Comparison of ENCODE assay signal across 12 cellular contexts in the genomic region with DNA sequence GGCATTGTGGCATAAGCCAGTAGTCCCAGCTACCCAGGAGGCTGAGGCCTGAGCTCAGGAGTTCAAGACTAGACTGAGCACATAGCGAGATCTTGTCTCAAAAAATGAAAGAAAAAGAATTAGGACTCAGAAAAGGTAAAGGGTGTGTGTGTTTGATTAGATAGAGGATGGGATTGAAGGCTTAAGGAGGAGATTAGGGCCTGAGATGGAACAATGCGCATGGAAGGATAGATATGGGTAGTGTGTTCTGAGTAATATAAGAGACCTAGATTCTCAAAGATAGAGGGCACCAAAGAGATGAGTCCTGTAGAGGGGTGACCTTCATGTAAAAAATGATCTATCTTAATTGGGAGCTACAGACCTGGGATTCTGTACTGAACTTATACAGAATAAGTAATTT. TPM values are rescaled to one million over a fixed set of nuclear protein-coding genes. Genes with fewer than 3 reads are reported as not detected.
DNase-seq lines count a peak whose midpoint lies in the region; ATAC-seq, FAIRE-seq and TF ChIP-seq lines count a peak whose summit lies in the region.
"Had no signal": no experiment of that assay in that cellular context is flagged by ENCODE, and none has a peak within 500 bp of the region (broad histone marks: within the 10 kb centered on the region; RNA-seq: fewer than 3 reads in every experiment).

No MANE protein-coding gene starts in this region.

- H3K4me2 ChIP-seq in DND-41 (ENCODE audit: insufficient read depth, low read length) (no peak overlapping the region), OCI-LY7 (ENCODE audit: low read length) (no peak overlapping the region)

- intact Hi-C loops in OCI-LY7 (cut with micrococcal nuclease; ENCODE audit: unreplicated experiment), result loop anchor here (5.0 kb wide), 1 partner anchor 103 kb away; a partner anchor contains a TSS

- H3K9ac ChIP-seq in DND-41 (ENCODE audit: low read depth, low read length), result no peak overlapping the region

- H3K27me3 ChIP-seq in DND-41 (ENCODE audit: insufficient read depth, low read length, poor library complexity) (no peaks in the 10 kb centered on the region), SJCRH30 (no peaks in the 10 kb centered on the region)
- H3K27me3 ChIP-seq: sigmoid colon had no signal

- no peak overlapping the region for H3K27ac ChIP-seq in DND-41 (ENCODE audit: low read length)
- no peak overlapping the region for H3K27ac ChIP-seq in OCI-LY7 (ENCODE audit: low read depth, low read length, poor library complexity, severe bottlenecking)
- H3K27ac ChIP-seq in SJCRH30, result no peak overlapping the region
- H3K27ac ChIP-seq: sigmoid colon had no signal

- H4K20me1 ChIP-seq in DND-41 (ENCODE audit: insufficient read depth, low read length), result no peaks in the 10 kb centered on the region
- no peaks in the 10 kb centered on the region for H4K20me1 ChIP-seq in OCI-LY7 (ENCODE audit: insufficient read depth, low read length)

- no TSS peak for BruUV-seq in OCI-LY7 (replicated peaks; lab: Mats Ljungman, UMichigan)

- H3K36me3 ChIP-seq in DND-41 (ENCODE audit: insufficient read depth, low read length) (no peaks in the 10 kb centered on the region), OCI-LY7 (ENCODE audit: insufficient read depth, low read length) (no peaks in the 10 kb centered on the region), SJCRH30 (no peaks in the 10 kb centered on the region)
- H3K36me3 ChIP-seq: sigmoid colon had no signal

- ATAC-seq in DND-41 (ENCODE audit: insufficient read depth, low read depth) (0 out of 3 replicates have a peak, but pooled peaks have one; percentile 26), GM19463 (IDR thresholded peaks at IDR 0.05; ENCODE audit: unreplicated experiment) (no peak)

- H3K4me1 ChIP-seq in DND-41 (ENCODE audit: insufficient read depth, low read length), result no peaks in the 10 kb centered on the region
- no peaks in the 10 kb centered on the region for H3K4me1 ChIP-seq in OCI-LY7 (ENCODE audit: insufficient read depth, low read length, poor library complexity, severe bottlenecking)
- peaks cover 16% of the 10 kb centered on the region; the same call in 1 of the 2 replicates for H3K4me1 ChIP-seq in SJCRH30

- H3K79me2 ChIP-seq in DND-41 (ENCODE audit: insufficient read depth, low read length), result no peaks in the 10 kb centered on the region
- no peaks in the 10 kb centered on the region for H3K79me2 ChIP-seq in OCI-LY7 (ENCODE audit: insufficient read depth, low read depth, low read length)

- H3K4me3 ChIP-seq in DND-41 (ENCODE audit: low read depth in 1 of 2, low read length in 2 of 2) (no peak overlapping the region), OCI-LY7 (ENCODE audit: low read depth, low read length, poor library complexity, severe bottlenecking) (no peak overlapping the region), choroid plexus epithelial cell (ENCODE audit: low read depth, low read length) (no peak overlapping the region), SJCRH30 (no peak overlapping the region)
- H3K4me3 ChIP-seq: sigmoid colon had no signal

- no peaks in the 10 kb centered on the region for H3K9me3 ChIP-seq in DND-41 (ENCODE audit: insufficient read depth, low read length, severe bottlenecking)
- H3K9me3 ChIP-seq in OCI-LY7 (ENCODE audit: low read length), result no peaks in the 10 kb centered on the region
- H3K9me3 ChIP-seq in SJCRH30 (replicated peaks), result no peaks in the 10 kb centered on the region
- H3K9me3 ChIP-seq: sigmoid colon had no signal

- no peak for FAIRE-seq in GM19239 (lab: Jason Lieb, UNC)

- H3K9me2 ChIP-seq in OCI-LY7 (ENCODE audit: insufficient read depth, low read length), result no peaks in the 10 kb centered on the region

- POLR2A ChIA-PET in OCI-LY7 (lab: Charles Lee), result interaction anchor here (0.6 to 1.7 kb wide), 6 partner anchors 16 to 187 kb away, joined by 3 to 7 read pairs (median 3); a partner anchor contains a TSS

- H2AFZ ChIP-seq in DND-41 (ENCODE audit: low read depth, low read length), result no peak overlapping the region
- H2AFZ ChIP-seq in OCI-LY7 (ENCODE audit: low read length), result no peak overlapping the region

- DNase-seq in ACHN (peak; percentile 12), DND-41 (no peak), OCI-LY7 (ENCODE audit: low spot score) (no peak), choroid plexus epithelial cell (ENCODE audit: low read depth) (peak; percentile 29), hepatic stellate cell (ENCODE audit: low spot score) (no peak), SJCRH30 (no peak), GM19239 (ENCODE audit: insufficient read length, low spot score) (no peak)
- DNase-seq: activated naive CD4-positive, alpha-beta T cell treated with anti-CD3 and anti-CD28 coated beads, Interleukin-2, amount 10 ng/mL, durations not matched to agents 7 days and 5 days; cerebellar nuclear complex; NCI-H2081 treated with DMSO at 0.1 percent for 48 hours; sigmoid colon had no signal

- CTCF ChIA-PET in OCI-LY7 (lab: Charles Lee; ENCODE audit: unreplicated experiment), result interaction anchor here (0.6 to 1.3 kb wide), 4 partner anchors 15 to 159 kb away, joined by 3 read pairs; a partner anchor contains a TSS

- TF ChIP-seq CTCF in DND-41 (IDR thresholded peaks at IDR 0.05; ENCODE audit: borderline replicate concordance, extremely low read depth, low read length, poor library complexity, severe bottlenecking) (no peak), OCI-LY7 (conservative IDR thresholded peaks at IDR 0.05; ENCODE audit: low read length) (peak; percentile 36; the same call in 1 of the 2 replicates), choroid plexus epithelial cell (conservative IDR thresholded peaks at IDR 0.05; ENCODE audit: low read depth, low read length) (peak; percentile 27)

- in situ Hi-C loops in ACHN (cut with HindIII; ENCODE audit: low pct_ligation_motif_present, low pct_unique_long_range_greater_than_20kb, low sequenced_read_pairs), result no loop called here

RNA-seq across cellular contexts. Expression of a gene that starts 17.3 kb away (rescaled TPM):
- total RNA-seq in OCI-LY7 (2014; rRNA removed; shearing (Covaris generic)), result 27.1 and 33.3 TPM in 2 replicates
- 132 TPM in 2 replicates for total RNA-seq in OCI-LY7 (2022)
- total RNA-seq in SJCRH30 (2014; rRNA removed; shearing (Covaris generic)), result 8.0 and 8.2 TPM in 2 replicates

Comparison
In these comparisons a context has a peak if more than half of its experiments do, and no peak if none do; other contexts are left out.
1. DNase-seq: peak in ACHN (single experiment) and choroid plexus epithelial cell (single experiment); none in DND-41 (single experiment), OCI-LY7 (single experiment), hepatic stellate cell (single experiment), SJCRH30 (0 of 2) and GM19239 (single experiment).